Comparison of ENCODE assay signal across 8 cellular contexts in the genomic region with DNA sequence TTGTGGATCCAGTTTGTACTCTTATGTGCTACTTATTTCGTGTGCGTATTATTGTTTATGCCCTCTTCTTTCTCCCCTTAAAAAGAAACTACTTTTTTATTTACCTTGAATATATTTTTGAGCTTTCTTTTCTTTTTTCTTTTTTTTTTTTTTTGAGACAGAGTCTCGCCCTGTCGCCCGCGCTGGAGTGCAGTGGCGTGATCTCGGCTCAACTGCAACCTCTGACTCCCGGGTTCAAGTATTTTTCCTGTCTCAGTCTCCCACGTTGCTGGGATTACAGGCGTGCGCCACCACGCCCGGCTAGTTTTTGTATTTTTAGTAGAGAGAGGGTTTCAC. TPM values are rescaled to one million over a fixed set of nuclear protein-coding genes. Genes with fewer than 3 reads are reported as not detected.
DNase-seq lines count a peak whose midpoint lies in the region; ATAC-seq and TF ChIP-seq lines count a peak whose summit lies in the region.

No MANE protein-coding gene starts in this region.

- TF ChIP-seq CTCF in NB4 (IDR thresholded peaks at IDR 0.05; ENCODE audit: low read depth, low read length): no peak
- no peak for TF ChIP-seq CTCF in neural progenitor cell (IDR thresholded peaks at IDR 0.05)

- peak overlapping the region in 3 of 11 experiments; percentile 45 to 89 (median 88); a peak in 4 of 22 replicates for H3K27ac ChIP-seq in BLaER1 treated with 17β-estradiol and CSF1 and Interleukin-3, amounts not matched to agents 10 nM and 100 nM
- no peak overlapping the region for H3K27ac ChIP-seq in neural progenitor cell

- no peaks in the 10 kb centered on the region for H3K9me3 Mint-ChIP-seq in effector memory CD8-positive, alpha-beta T cell
- no peaks in the 10 kb centered on the region for H3K9me3 Mint-ChIP-seq in neural progenitor cell

- peaks cover 20 to 61% (median 54%) of the 10 kb centered on the region in 11 experiments; a peak in 21 of 22 replicates for H4K20me1 ChIP-seq in BLaER1 treated with 17β-estradiol and CSF1 and Interleukin-3, amounts not matched to agents 10 nM and 100 nM
- H4K20me1 ChIP-seq in neural progenitor cell (ENCODE audit: low read depth): peaks cover 49% of the 10 kb centered on the region

- no peaks in the 10 kb centered on the region for H3K9me3 ChIP-seq in BLaER1 treated with 17β-estradiol and CSF1 and Interleukin-3, amounts not matched to agents 10 nM and 100 nM (replicated peaks in 1 of 11)
- no peaks in the 10 kb centered on the region for H3K9me3 ChIP-seq in neural progenitor cell (ENCODE audit: low read depth)

- H2AFZ ChIP-seq in neural progenitor cell (replicated peaks): no peak overlapping the region

- H3K36me3 Mint-ChIP-seq in effector memory CD8-positive, alpha-beta T cell (ENCODE audit: insufficient read depth): peaks cover 31% of the 10 kb centered on the region
- peaks cover 3% of the 10 kb centered on the region for H3K36me3 Mint-ChIP-seq in neural progenitor cell

- H3K27me3 ChIP-seq in BLaER1 treated with 17β-estradiol and CSF1 and Interleukin-3, amounts not matched to agents 10 nM and 100 nM: peaks cover 0 to 10% (median 0%) of the 10 kb centered on the region in 11 experiments; a peak in 2 of 22 replicates
- H3K27me3 ChIP-seq in neural progenitor cell: no peaks in the 10 kb centered on the region

- peak overlapping the region; percentile 80 to 97 (median 91) for H3K4me2 ChIP-seq in BLaER1 treated with 17β-estradiol and CSF1 and Interleukin-3, amounts not matched to agents 10 nM and 100 nM
- H3K4me2 ChIP-seq in neural progenitor cell: peak overlapping the region; percentile 70

- peak overlapping the region; percentile 83 to 92 (median 87) for H3K9ac ChIP-seq in BLaER1 treated with 17β-estradiol and CSF1 and Interleukin-3, amounts not matched to agents 10 nM and 100 nM
- no peak overlapping the region for H3K9ac ChIP-seq in neural progenitor cell

- peaks cover 45 to 64% (median 57%) of the 10 kb centered on the region in 10 experiments for H3K4me1 ChIP-seq in BLaER1 treated with 17β-estradiol and CSF1 and Interleukin-3, amounts not matched to agents 10 nM and 100 nM
- H3K4me1 ChIP-seq in neural progenitor cell: no peaks in the 10 kb centered on the region

- H3K36me3 ChIP-seq in BLaER1 treated with 17β-estradiol and CSF1 and Interleukin-3, amounts not matched to agents 10 nM and 100 nM: peaks cover 0 to 18% (median 10%) of the 10 kb centered on the region in 11 experiments; a peak in 16 of 22 replicates
- no peaks in the 10 kb centered on the region for H3K36me3 ChIP-seq in neural progenitor cell

- peak overlapping the region; percentile 98 to 99 for H3K27ac Mint-ChIP-seq in effector memory CD8-positive, alpha-beta T cell
- no peak overlapping the region for H3K27ac Mint-ChIP-seq in neural progenitor cell

- H3K4me3 Mint-ChIP-seq in effector memory CD8-positive, alpha-beta T cell: peak overlapping the region; percentile 96 to 98
- peak overlapping the region; percentile 99 for H3K4me3 Mint-ChIP-seq in neural progenitor cell

- no peak for ATAC-seq in effector memory CD8-positive, alpha-beta T cell (replicated peaks)
- no peak for ATAC-seq in HG03025 (IDR thresholded peaks at IDR 0.05; ENCODE audit: low FRiP score, unreplicated experiment)

- H3K27me3 Mint-ChIP-seq in effector memory CD8-positive, alpha-beta T cell: no peaks in the 10 kb centered on the region
- peaks cover 7% of the 10 kb centered on the region for H3K27me3 Mint-ChIP-seq in neural progenitor cell (ENCODE audit: insufficient read depth, low read depth)

- peaks cover 8% of the 10 kb centered on the region for H3F3A ChIP-seq in neural progenitor cell (ENCODE audit: low read depth)

- H3K4me3 ChIP-seq in BLaER1 treated with 17β-estradiol and CSF1 and Interleukin-3, amounts not matched to agents 10 nM and 100 nM: peak overlapping the region; percentile 75 to 94 (median 84)
- H3K4me3 ChIP-seq in NB4 (ENCODE audit: low read depth, low read length): peak overlapping the region; percentile 79
- H3K4me3 ChIP-seq in neural progenitor cell: peak overlapping the region; percentile 83

- H3K79me2 ChIP-seq in neural progenitor cell (ENCODE audit: low read depth): peaks cover 59% of the 10 kb centered on the region

- DNase-seq in NB4 (ENCODE audit: low read depth): no peak
- DNase-seq in effector memory CD8-positive, alpha-beta T cell: no peak
- DNase-seq in neural progenitor cell (ENCODE audit: low spot score): no peak
- DNase-seq in activated CD4-positive, CD25-positive, alpha-beta regulatory T cell treated with anti-CD3 and anti-CD28 coated beads, Interleukin-2, amount 50 U/mL, for 72 hours: no peak
- no peak for DNase-seq in medulla oblongata (ENCODE audit: extremely low spot score)
- DNase-seq in 8988T: no peak

- no peak for TF ChIP-seq POLR2A in NB4 (IDR thresholded peaks at IDR 0.05; ENCODE audit: extremely low read depth, insufficient read length)

- peaks cover 48 to 50% of the 10 kb centered on the region in 2 donors for H3K4me1 Mint-ChIP-seq in effector memory CD8-positive, alpha-beta T cell (ENCODE audit: low read depth in 2 of 2)
- peaks cover 14% of the 10 kb centered on the region for H3K4me1 Mint-ChIP-seq in neural progenitor cell

RNA-seq across cellular contexts. Expression of gene SLC25A38, which starts 1.5 kb away (rescaled TPM):
- 19.3 and 26.6 TPM in 2 replicates for total RNA-seq in neural progenitor cell (ENCODE audit: low replicate concordance)

RNA-seq across cellular contexts. Expression of gene RPSA, which starts 21.9 kb away (rescaled TPM):
- 2,504 and 2,714 TPM in 2 replicates for total RNA-seq in neural progenitor cell (ENCODE audit: low replicate concordance)

RNA-seq across cellular contexts. Expression of gene CCR8, which starts 55.1 kb away (rescaled TPM):
- total RNA-seq in neural progenitor cell (ENCODE audit: low replicate concordance): not detected in 2 replicates
